Comparison of ENCODE assay signal across 8 cellular contexts in the genomic region with DNA sequence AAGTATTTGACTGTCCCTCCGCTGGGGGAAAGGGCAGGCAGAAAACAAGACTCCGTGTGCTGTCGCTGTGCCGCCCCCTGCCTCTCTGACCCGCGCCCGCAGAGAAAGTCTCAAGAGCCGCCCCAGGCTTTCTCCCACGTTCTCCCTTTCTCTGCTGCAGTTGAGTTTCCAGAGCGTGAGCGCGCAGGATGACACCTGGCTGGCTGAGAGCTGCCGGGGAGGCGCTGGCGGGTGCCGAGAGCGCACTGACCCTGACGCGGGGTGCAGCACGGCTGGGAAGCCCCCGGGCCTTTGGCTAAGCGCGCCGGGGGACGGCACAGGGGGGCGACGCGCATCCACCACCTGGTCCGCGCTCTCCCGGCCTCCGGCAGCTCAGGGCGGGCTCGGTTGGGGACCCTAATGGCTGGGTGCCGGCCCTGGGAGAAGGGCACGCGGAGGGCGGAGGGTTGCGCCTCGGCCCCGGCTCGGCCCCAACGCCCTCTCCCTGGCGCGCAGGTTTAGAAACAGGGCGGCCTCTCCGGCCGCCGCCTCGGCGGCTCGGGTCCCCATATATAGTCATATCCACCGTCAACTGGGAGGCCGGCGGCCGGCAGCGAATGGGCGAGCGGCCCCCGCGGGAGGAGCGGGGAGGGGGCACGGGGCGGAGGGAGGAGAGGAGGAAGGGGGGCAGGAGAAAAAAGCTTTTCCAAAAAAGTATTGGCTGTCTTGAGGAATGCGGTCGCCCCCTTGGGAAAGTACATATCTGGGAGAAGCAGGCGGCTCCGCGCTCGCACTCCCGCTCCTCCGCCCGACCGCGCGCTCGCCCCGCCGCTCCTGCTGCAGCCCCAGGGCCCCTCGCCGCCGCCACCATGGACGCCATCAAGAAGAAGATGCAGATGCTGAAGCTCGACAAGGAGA. TPM values are rescaled to one million over a fixed set of nuclear protein-coding genes. Genes with fewer than 3 reads are reported as not detected.
DNase-seq lines count a peak whose midpoint lies in the region; ATAC-seq and TF ChIP-seq lines count a peak whose summit lies in the region.

TSS of gene TPM1 (plus strand) at position 766 of the 897 bp plus-strand sequence. CDS start at position 849, 83 bp downstream.

- H3K36me3 ChIP-seq in endodermal cell (ENCODE audit: control insufficient read depth, insufficient read depth, low read length), result peaks cover 34% of the 10 kb centered on the region

- peaks cover 4% of the 10 kb centered on the region for H3K27me3 ChIP-seq in endodermal cell (ENCODE audit: control insufficient read depth, insufficient read depth, low read length, poor library complexity, severe bottlenecking)

- TF ChIP-seq CTCF in AG09309 (IDR thresholded peaks at IDR 0.05; ENCODE audit: control insufficient read depth, insufficient read depth, low read depth, low read length, missing control alignments) (peak; percentile 12), endodermal cell (conservative IDR thresholded peaks at IDR 0.05) (peak; percentile 53)

- peaks cover 82% of the 10 kb centered on the region for H3K27me3 Mint-ChIP-seq in T-helper 1 cell treated with Interleukin-12 subunit alpha and Interleukin-12 subunit beta and Interleukin-4 antibody, amounts not matched to agents 30 μg/mL and 1 μg/mL, for 36 hours (ENCODE audit: low read depth)
- H3K27me3 Mint-ChIP-seq in endodermal cell (ENCODE audit: insufficient read depth), result peaks cover 27% of the 10 kb centered on the region

- peak within 1 kb of the TSS; percentile 81 for H3K9ac ChIP-seq in endodermal cell (ENCODE audit: extremely low read depth, low read length, poor library complexity, severe bottlenecking)

- peak; percentile 74 for DNase-seq in AG09309 (ENCODE audit: low read depth)
- peak; percentile 51 for DNase-seq in GOT3 (lab: John Stamatoyannopoulos, UW)
- peak; percentile 96 for DNase-seq in endodermal cell
- DNase-seq in lung microvascular endothelial cell (ENCODE audit: low read depth in 2 of 2), result peak; percentile 84 to 91
- DNase-seq in substantia nigra (lab: John Stamatoyannopoulos, UW), result peak in 7 of 49 donors; percentile 10 to 67 (median 28)
- DNase-seq in GM19240 (ENCODE audit: insufficient read length, low spot score), result no peak

- no peak within 1 kb of the TSS for H3K27ac Mint-ChIP-seq in T-helper 1 cell treated with Interleukin-12 subunit alpha and Interleukin-12 subunit beta and Interleukin-4 antibody, amounts not matched to agents 30 μg/mL and 1 μg/mL, for 36 hours
- H3K27ac Mint-ChIP-seq in endodermal cell, result peak within 1 kb of the TSS; percentile 86

- no peaks in the 10 kb centered on the region for H3K9me3 ChIP-seq in endodermal cell (ENCODE audit: control insufficient read depth, low read length)

- no peak for ATAC-seq in HG03159 (IDR thresholded peaks at IDR 0.05; ENCODE audit: unreplicated experiment)

- H3K27ac ChIP-seq in endodermal cell (ENCODE audit: low read depth, low read length) (no peak within 1 kb of the TSS), substantia nigra (ENCODE audit: low read depth, low read length, poor library complexity, severe bottlenecking) (peak within 1 kb of the TSS; percentile 21)

- WGBS in endodermal cell (ENCODE audit: insufficient coverage in 1 of 2, insufficient read length in 1 of 2), 2 experiments, result 0% methylated on average over 12 to 84 of the region's 84 CpGs

- H3K4me3 ChIP-seq in AG09309 (ENCODE audit: control insufficient read depth, low read depth, low read length) (peak within 1 kb of the TSS; percentile 93), endodermal cell (ENCODE audit: low read length) (peak within 1 kb of the TSS; percentile 97)

- no peaks in the 10 kb centered on the region for H3K9me3 Mint-ChIP-seq in T-helper 1 cell treated with Interleukin-12 subunit alpha and Interleukin-12 subunit beta and Interleukin-4 antibody, amounts not matched to agents 30 μg/mL and 1 μg/mL, for 36 hours
- H3K9me3 Mint-ChIP-seq in endodermal cell, result no peaks in the 10 kb centered on the region

- H3K4me1 Mint-ChIP-seq in T-helper 1 cell treated with Interleukin-12 subunit alpha and Interleukin-12 subunit beta and Interleukin-4 antibody, amounts not matched to agents 30 μg/mL and 1 μg/mL, for 36 hours (ENCODE audit: low read depth), result peaks cover 4% of the 10 kb centered on the region
- H3K4me1 Mint-ChIP-seq in endodermal cell, result peaks cover 44% of the 10 kb centered on the region

- peaks cover 18% of the 10 kb centered on the region for H3K4me1 ChIP-seq in endodermal cell (ENCODE audit: control insufficient read depth, insufficient read depth, low read length)

- H3K4me3 Mint-ChIP-seq in T-helper 1 cell treated with Interleukin-12 subunit alpha and Interleukin-12 subunit beta and Interleukin-4 antibody, amounts not matched to agents 30 μg/mL and 1 μg/mL, for 36 hours, result peak within 1 kb of the TSS; percentile 61
- H3K4me3 Mint-ChIP-seq in endodermal cell, result peak within 1 kb of the TSS; percentile 83

- H3K36me3 Mint-ChIP-seq in T-helper 1 cell treated with Interleukin-12 subunit alpha and Interleukin-12 subunit beta and Interleukin-4 antibody, amounts not matched to agents 30 μg/mL and 1 μg/mL, for 36 hours (ENCODE audit: low read depth), result no peaks in the 10 kb centered on the region
- H3K36me3 Mint-ChIP-seq in endodermal cell (ENCODE audit: low read depth), result peaks cover 13% of the 10 kb centered on the region

RNA-seq across cellular contexts. Expression of gene TPM1, which starts in this region (rescaled TPM):
- 100 to 1,000 TPM; 245 to 363 TPM for total RNA-seq in endodermal cell
- 264 TPM for polyA plus RNA-seq in endodermal cell (2013, experiment 1 of 2)
- 314 TPM for polyA plus RNA-seq in endodermal cell (2013, experiment 2 of 2)
- total RNA-seq in lung microvascular endothelial cell, result 164 and 217 TPM in 2 replicates
